In genomic region chr3:4887177-4887576, GRCh38 we compare ENCODE assay signal across 21 cellular contexts.
A peak's percentile ranks its signal among the peaks of the same experiment; 100 is the strongest.
DNase-seq lines count a peak whose midpoint lies in the region; ATAC-seq, FAIRE-seq and TF ChIP-seq lines count a peak whose summit lies in the region.
"Had no signal": no experiment of that assay in that cellular context is flagged by ENCODE, and none has a peak within 500 bp of the region (broad histone marks: within the 10 kb centered on the region; RNA-seq: fewer than 3 reads in every experiment).

No MANE protein-coding gene starts in this region.

- no peaks in the 10 kb centered on the region for H3K36me3 ChIP-seq in Panc1 (ENCODE audit: control insufficient read depth, insufficient read depth, low read length)
- H3K36me3 ChIP-seq in bronchial epithelial cell (ENCODE audit: control insufficient read depth, insufficient read depth, low read length): no peaks in the 10 kb centered on the region
- H3K36me3 ChIP-seq: BLaER1 had no signal

- H3K27me3 Mint-ChIP-seq in natural killer cell treated with Interleukin-12 subunit alpha and Interleukin-12 subunit beta and Interleukin-15 and Interleukin-18, amount 100 ng/mL, for 72 hours: no peaks in the 10 kb centered on the region
- no peaks in the 10 kb centered on the region for H3K27me3 Mint-ChIP-seq in natural killer cell (ENCODE audit: low read depth in 2 of 2)
- H3K27me3 Mint-ChIP-seq in activated T-helper 17 cell treated with anti-CD3 and anti-CD28 coated beads, Interleukin-2, amount 50 U/mL, for 72 hours: no peaks in the 10 kb centered on the region
- H3K27me3 Mint-ChIP-seq: B cell had no signal

- TF ChIP-seq CTCF in natural killer cell (IDR thresholded peaks at IDR 0.05): no peak
- no peak for TF ChIP-seq CTCF in Panc1 (IDR thresholded peaks at IDR 0.05)
- no peak for TF ChIP-seq CTCF in bronchial epithelial cell (IDR thresholded peaks at IDR 0.05; ENCODE audit: insufficient read depth, low read length, severe bottlenecking)

- H3K9me3 ChIP-seq in Panc1 (ENCODE audit: control insufficient read depth, insufficient read depth, low read depth, low read length): no peaks in the 10 kb centered on the region
- H3K9me3 ChIP-seq: BLaER1 had no signal

- 0 out of 2 replicates have a peak overlapping the region, but pooled peaks have one; percentile 3 for H3K27ac ChIP-seq in Panc1 (ENCODE audit: low read length)
- H3K27ac ChIP-seq: BLaER1, GM23248 had no signal

- H3K9me3 Mint-ChIP-seq in natural killer cell treated with Interleukin-12 subunit alpha and Interleukin-12 subunit beta and Interleukin-15 and Interleukin-18, amount 100 ng/mL, for 72 hours: no peaks in the 10 kb centered on the region
- no peaks in the 10 kb centered on the region for H3K9me3 Mint-ChIP-seq in natural killer cell
- H3K9me3 Mint-ChIP-seq in stimulated activated effector memory CD8-positive, alpha-beta T cell treated with anti-CD3 and anti-CD28 coated beads, Interleukin-12 subunit alpha, Interleukin-12 subunit beta, amount 100 ng/mL, for 72 hours: no peaks in the 10 kb centered on the region
- H3K9me3 Mint-ChIP-seq in activated T-helper 17 cell treated with anti-CD3 and anti-CD28 coated beads, Interleukin-2, amount 50 U/mL, for 72 hours: no peaks in the 10 kb centered on the region
- H3K9me3 Mint-ChIP-seq: CD4-positive, CD25-positive, alpha-beta regulatory T cell; CD8-positive, alpha-beta T cell had no signal

- H3K4me1 ChIP-seq in Panc1 (ENCODE audit: control insufficient read depth, insufficient read depth, low read length): peaks cover 4% of the 10 kb centered on the region
- H3K4me1 ChIP-seq: Caco-2 had no signal

- H3K27ac Mint-ChIP-seq in natural killer cell treated with Interleukin-12 subunit alpha and Interleukin-12 subunit beta and Interleukin-15 and Interleukin-18, amount 100 ng/mL, for 72 hours: peak overlapping the region; percentile 74 to 87
- H3K27ac Mint-ChIP-seq in natural killer cell: peak overlapping the region in 1 of 2 donors; percentile 59
- peak overlapping the region; percentile 65 for H3K27ac Mint-ChIP-seq in stimulated activated effector memory CD8-positive, alpha-beta T cell treated with anti-CD3 and anti-CD28 coated beads, Interleukin-12 subunit alpha, Interleukin-12 subunit beta, amount 100 ng/mL, for 72 hours
- H3K27ac Mint-ChIP-seq in activated T-helper 17 cell treated with anti-CD3 and anti-CD28 coated beads, Interleukin-2, amount 50 U/mL, for 72 hours: no peak overlapping the region
- H3K27ac Mint-ChIP-seq: B cell; CD4-positive, CD25-positive, alpha-beta regulatory T cell; CD8-positive, alpha-beta T cell had no signal

- BruUV-seq in Panc1 (replicated peaks; lab: Mats Ljungman, UMichigan): no TSS peak

- H3K36me3 Mint-ChIP-seq in natural killer cell treated with Interleukin-12 subunit alpha and Interleukin-12 subunit beta and Interleukin-15 and Interleukin-18, amount 100 ng/mL, for 72 hours: peaks cover 7% of the 10 kb centered on the region
- H3K36me3 Mint-ChIP-seq in natural killer cell: no peaks in the 10 kb centered on the region
- peaks cover 11% of the 10 kb centered on the region for H3K36me3 Mint-ChIP-seq in stimulated activated effector memory CD8-positive, alpha-beta T cell treated with anti-CD3 and anti-CD28 coated beads, Interleukin-12 subunit alpha, Interleukin-12 subunit beta, amount 100 ng/mL, for 72 hours
- peaks cover 5% of the 10 kb centered on the region for H3K36me3 Mint-ChIP-seq in activated T-helper 17 cell treated with anti-CD3 and anti-CD28 coated beads, Interleukin-2, amount 50 U/mL, for 72 hours (ENCODE audit: low read depth)
- H3K36me3 Mint-ChIP-seq: CD4-positive, CD25-positive, alpha-beta regulatory T cell; CD8-positive, alpha-beta T cell had no signal

- no peak for DNase-seq in natural killer cell treated with Interleukin-12 subunit alpha and Interleukin-12 subunit beta and Interleukin-15 and Interleukin-18, amount 100 ng/mL, for 72 hours (ENCODE audit: low spot score)
- DNase-seq in natural killer cell: no peak
- DNase-seq in Panc1 (ENCODE audit: low read depth, low spot score): peak; percentile 53
- DNase-seq in bronchial epithelial cell (ENCODE audit: low read depth): peak; percentile 70
- no peak for DNase-seq in stimulated activated effector memory CD8-positive, alpha-beta T cell treated with anti-CD3 and anti-CD28 coated beads, Interleukin-12 subunit alpha, Interleukin-12 subunit beta, amount 100 ng/mL, for 72 hours (ENCODE audit: low spot score in 2 of 2)
- no peak for DNase-seq in NK-92 treated with Interleukin-12 subunit alpha and Interleukin-12 subunit beta, amount 100 ng/mL, for 24 hours (lab: John Stamatoyannopoulos, UW)
- DNase-seq: Caco-2; CD4-positive, CD25-positive, alpha-beta regulatory T cell; CD8-positive, alpha-beta T cell; DMS153; DND-41; GM23248; H7; HCEC 1CT had no signal

- intact Hi-C loops in natural killer cell (cut with micrococcal nuclease) (no loop called here), Panc1 (cut with micrococcal nuclease; ENCODE audit: unreplicated experiment) (no loop called here)

- no peak for ATAC-seq in natural killer cell treated with Interleukin-12 subunit alpha and Interleukin-12 subunit beta and Interleukin-15 and Interleukin-18, amount 100 ng/mL, for 72 hours
- no peak for ATAC-seq in natural killer cell
- peak; percentile 74 for ATAC-seq in Panc1
- no peak for ATAC-seq in stimulated activated effector memory CD8-positive, alpha-beta T cell treated with anti-CD3 and anti-CD28 coated beads, Interleukin-12 subunit alpha, Interleukin-12 subunit beta, amount 100 ng/mL, for 72 hours
- no peak for ATAC-seq in HG03457 (IDR thresholded peaks at IDR 0.05; ENCODE audit: unreplicated experiment)
- ATAC-seq in activated T-helper 17 cell treated with anti-CD3 and anti-CD28 coated beads, Interleukin-2, amount 50 U/mL, for 72 hours (replicated peaks): no peak
- ATAC-seq: CD8-positive, alpha-beta T cell had no signal

- CTCF ChIA-PET in Panc1 (lab: Charles Lee): no interaction called here

- H3K27me3 ChIP-seq in Panc1 (ENCODE audit: control insufficient read depth, insufficient read depth, low read length): no peaks in the 10 kb centered on the region
- no peaks in the 10 kb centered on the region for H3K27me3 ChIP-seq in bronchial epithelial cell (ENCODE audit: control insufficient read depth, insufficient read depth, low read length)
- H3K27me3 ChIP-seq: BLaER1 had no signal

- in situ Hi-C loops in Panc1 (cut with HindIII; ENCODE audit: low pct_unique_long_range_greater_than_20kb, low sequenced_read_pairs): no loop called here

- no peak overlapping the region for H3K4me3 Mint-ChIP-seq in natural killer cell treated with Interleukin-12 subunit alpha and Interleukin-12 subunit beta and Interleukin-15 and Interleukin-18, amount 100 ng/mL, for 72 hours
- H3K4me3 Mint-ChIP-seq in natural killer cell: no peak overlapping the region
- H3K4me3 Mint-ChIP-seq in stimulated activated effector memory CD8-positive, alpha-beta T cell treated with anti-CD3 and anti-CD28 coated beads, Interleukin-12 subunit alpha, Interleukin-12 subunit beta, amount 100 ng/mL, for 72 hours: no peak overlapping the region
- no peak overlapping the region for H3K4me3 Mint-ChIP-seq in activated T-helper 17 cell treated with anti-CD3 and anti-CD28 coated beads, Interleukin-2, amount 50 U/mL, for 72 hours
- H3K4me3 Mint-ChIP-seq: B cell; CD4-positive, CD25-positive, alpha-beta regulatory T cell; CD8-positive, alpha-beta T cell had no signal

- FAIRE-seq in bronchial epithelial cell (lab: Jason Lieb, UNC): no peak
- FAIRE-seq: G401.6, GM12892, H1 had no signal

- H3K4me3 ChIP-seq in Panc1 (ENCODE audit: low read depth in 2 of 2, low read length in 2 of 2) (peak overlapping the region in 1 of 2 experiments; percentile 51; a peak in 2 of 4 replicates), bronchial epithelial cell (ENCODE audit: low read depth, low read length) (no peak overlapping the region)
- H3K4me3 ChIP-seq: BLaER1, GM23248 had no signal

- POLR2A ChIA-PET in Panc1 (lab: Charles Lee): no interaction called here

- H3K4me1 Mint-ChIP-seq in natural killer cell treated with Interleukin-12 subunit alpha and Interleukin-12 subunit beta and Interleukin-15 and Interleukin-18, amount 100 ng/mL, for 72 hours (ENCODE audit: low read depth in 2 of 2): peaks cover 41 to 45% of the 10 kb centered on the region in 2 donors
- peaks cover 16 to 17% of the 10 kb centered on the region in 2 donors for H3K4me1 Mint-ChIP-seq in natural killer cell
- H3K4me1 Mint-ChIP-seq in stimulated activated effector memory CD8-positive, alpha-beta T cell treated with anti-CD3 and anti-CD28 coated beads, Interleukin-12 subunit alpha, Interleukin-12 subunit beta, amount 100 ng/mL, for 72 hours: peaks cover 32% of the 10 kb centered on the region
- peaks cover 17% of the 10 kb centered on the region for H3K4me1 Mint-ChIP-seq in activated T-helper 17 cell treated with anti-CD3 and anti-CD28 coated beads, Interleukin-2, amount 50 U/mL, for 72 hours

Comparison
In these comparisons a context has a peak if more than half of its experiments do, and no peak if none do; other contexts are left out.
1. DNase-seq: peak in Panc1 (single experiment) and bronchial epithelial cell (single experiment); none in natural killer cell treated with Interleukin-12 subunit alpha and Interleukin-12 subunit beta and Interleukin-15 and Interleukin-18, amount 100 ng/mL, for 72 hours (single experiment), natural killer cell (single experiment), stimulated activated effector memory CD8-positive, alpha-beta T cell treated with anti-CD3 and anti-CD28 coated beads, Interleukin-12 subunit alpha, Interleukin-12 subunit beta, amount 100 ng/mL, for 72 hours (0 of 2) and NK-92 treated with Interleukin-12 subunit alpha and Interleukin-12 subunit beta, amount 100 ng/mL, for 24 hours (single experiment).